In genomic region chr10:36583690-36584089, GRCh38 we compare ENCODE assay signal across 20 cellular contexts.
DNase-seq lines count a peak whose midpoint lies in the region; ATAC-seq, FAIRE-seq and TF ChIP-seq lines count a peak whose summit lies in the region.
"Had no signal": no experiment of that assay in that cellular context is flagged by ENCODE, and none has a peak within 500 bp of the region (broad histone marks: within the 10 kb centered on the region; RNA-seq: fewer than 3 reads in every experiment).

No MANE protein-coding gene starts in this region.

- H3K36me3 ChIP-seq in HepG2 (replicated peaks in 1 of 2; ENCODE audit: control insufficient read depth in 1 of 2, insufficient read depth in 2 of 2, low read length in 2 of 2): no peaks in the 10 kb centered on the region
- H3K36me3 ChIP-seq in right lobe of liver: no peaks in the 10 kb centered on the region
- no peaks in the 10 kb centered on the region for H3K36me3 ChIP-seq in PC-3 (ENCODE audit: low read depth, low read length)
- H3K36me3 ChIP-seq: BLaER1 treated with 17β-estradiol and CSF1 and Interleukin-3, amounts not matched to agents 10 nM and 100 nM had no signal

- TF ChIP-seq POLR2A in HepG2 (IDR thresholded peaks at IDR 0.05; ENCODE audit: insufficient read depth in 1 of 2, low read depth in 2 of 2, low read length in 2 of 2): no peak
- no peak for TF ChIP-seq POLR2A in right lobe of liver (IDR thresholded peaks at IDR 0.05)

- POLR2A ChIA-PET in HepG2 (lab: Yijun Ruan, JAX) (no interaction called here), PC-3 (lab: Charles Lee; ENCODE audit: unreplicated experiment) (no interaction called here)

- H3K27ac ChIP-seq in HepG2 (ENCODE audit: extremely low read length, insufficient read depth, low read length): no peak overlapping the region
- H3K27ac ChIP-seq in right lobe of liver: no peak overlapping the region
- no peak overlapping the region for H3K27ac ChIP-seq in PC-3 (ENCODE audit: low read length)
- H3K27ac ChIP-seq: 22Rv1; A549; BLaER1 treated with 17β-estradiol and CSF1 and Interleukin-3, amounts not matched to agents 10 nM and 100 nM; C4-2B had no signal

- H3K79me2 ChIP-seq in HepG2 (ENCODE audit: insufficient read depth, low read length) (no peaks in the 10 kb centered on the region), PC-3 (ENCODE audit: low read length) (no peaks in the 10 kb centered on the region)

- no peak for FAIRE-seq in HepG2 (lab: Jason Lieb, UNC)
- FAIRE-seq: A549, D721Med, G401.6, GM12891, GM19239 had no signal

- TF ChIP-seq RAD21 in HepG2 (CRISPR knock-in tag; IDR thresholded peaks at IDR 0.05): no peak

- TF ChIP-seq EP300 in HepG2 (IDR thresholded peaks at IDR 0.05; ENCODE audit: low read depth in 2 of 2, low read length in 2 of 2) (no peak), HepG2 (CRISPR knock-in tag; IDR thresholded peaks at IDR 0.05; ENCODE audit: borderline replicate concordance) (no peak)

- H2AFZ ChIP-seq in HepG2 (ENCODE audit: low read length) (no peak overlapping the region), PC-3 (ENCODE audit: low read length) (peak overlapping the region; percentile 7; the same call in 1 of the 2 replicates)

- H4K20me1 ChIP-seq in HepG2 (ENCODE audit: insufficient read depth, low read length) (no peaks in the 10 kb centered on the region), PC-3 (ENCODE audit: low read length) (no peaks in the 10 kb centered on the region)
- H4K20me1 ChIP-seq: BLaER1 treated with 17β-estradiol and CSF1 and Interleukin-3, amounts not matched to agents 10 nM and 100 nM had no signal

- intact Hi-C loops in HepG2 (cut with micrococcal nuclease; ENCODE audit: unreplicated experiment) (no loop called here), right lobe of liver (cut with DNase I) (no loop called here), PC-3 (cut with micrococcal nuclease) (no loop called here)

- H3K9me2 ChIP-seq in PC-3 (replicated peaks; ENCODE audit: low read length): no peaks in the 10 kb centered on the region

- no peaks in the 10 kb centered on the region for H3K4me1 ChIP-seq in HepG2 (ENCODE audit: insufficient read depth, low read length)
- H3K4me1 ChIP-seq in right lobe of liver: no peaks in the 10 kb centered on the region
- peaks cover 2% of the 10 kb centered on the region for H3K4me1 ChIP-seq in PC-3 (ENCODE audit: insufficient read depth, low read length)
- H3K4me1 ChIP-seq: A549, Caco-2 had no signal

- H3K4me2 ChIP-seq in HepG2 (ENCODE audit: low read depth, low read length) (no peak overlapping the region), PC-3 (ENCODE audit: low read length) (no peak overlapping the region)
- H3K4me2 ChIP-seq: A549; BLaER1 treated with 17β-estradiol and CSF1 and Interleukin-3, amounts not matched to agents 10 nM and 100 nM had no signal

- no peak for DNase-seq in HepG2 (ENCODE audit: low spot score)
- DNase-seq in right lobe of liver: no peak
- DNase-seq in PC-3: no peak
- DNase-seq in NCI-H128 (lab: John Stamatoyannopoulos, UW; ENCODE audit: unreplicated experiment): no peak
- DNase-seq: AML-193; Caco-2; Calu3; CD4-positive, alpha-beta T cell; CD8-positive, alpha-beta T cell; DMS79 treated with DMSO at 0.1 percent for 48 hours; GF-D8 had no signal

- H3K9me3 ChIP-seq in HepG2 (ENCODE audit: low read length): no peaks in the 10 kb centered on the region
- no peaks in the 10 kb centered on the region for H3K9me3 ChIP-seq in right lobe of liver
- H3K9me3 ChIP-seq in PC-3 (ENCODE audit: low read length): no peaks in the 10 kb centered on the region
- H3K9me3 ChIP-seq: A549; BLaER1 treated with 17β-estradiol and CSF1 and Interleukin-3, amounts not matched to agents 10 nM and 100 nM; Caco-2 had no signal

- no peaks in the 10 kb centered on the region for H3K27me3 ChIP-seq in HepG2 (ENCODE audit: control insufficient read depth in 1 of 2, insufficient read depth in 2 of 2, low read length in 2 of 2)
- no peaks in the 10 kb centered on the region for H3K27me3 ChIP-seq in right lobe of liver
- no peaks in the 10 kb centered on the region for H3K27me3 ChIP-seq in PC-3 (ENCODE audit: low read length)
- H3K27me3 ChIP-seq: BLaER1 treated with 17β-estradiol and CSF1 and Interleukin-3, amounts not matched to agents 10 nM and 100 nM had no signal

- BruUV-seq in HepG2 (replicated peaks; lab: Mats Ljungman, UMichigan) (no TSS peak), PC-3 (replicated peaks; lab: Mats Ljungman, UMichigan) (no TSS peak)

- CTCF ChIA-PET in HepG2 (lab: Yijun Ruan, JAX; ENCODE audit: low intra/inter-chr PET ratio, low total read pairs): no interaction called here
- CTCF ChIA-PET in PC-3 (lab: Charles Lee): no interaction called here

- no peak overlapping the region for H3K9ac ChIP-seq in HepG2 (ENCODE audit: insufficient read depth, low read depth, low read length)
- no peak overlapping the region for H3K9ac ChIP-seq in PC-3 (ENCODE audit: low read length)
- H3K9ac ChIP-seq: BLaER1 treated with 17β-estradiol and CSF1 and Interleukin-3, amounts not matched to agents 10 nM and 100 nM had no signal

- H3K4me3 ChIP-seq in HepG2 (replicated peaks in 1 of 3; ENCODE audit: insufficient read depth in 1 of 3, low read depth in 2 of 3, low read length in 3 of 3) (no peak overlapping the region), right lobe of liver (no peak overlapping the region), PC-3 (ENCODE audit: low read length) (no peak overlapping the region)
- H3K4me3 ChIP-seq: A549; BLaER1 treated with 17β-estradiol and CSF1 and Interleukin-3, amounts not matched to agents 10 nM and 100 nM had no signal

- in situ Hi-C loops in HepG2 (cut with HindIII; ENCODE audit: extremely low pct_ligation_motif_present, low pct_unique_long_range_greater_than_20kb): no loop called here

- no peak for ATAC-seq in HepG2
- ATAC-seq in right lobe of liver: no peak
- no peak for ATAC-seq in PC-3
- no peak for ATAC-seq in HG02623 (IDR thresholded peaks at IDR 0.05; ENCODE audit: unreplicated experiment)
- ATAC-seq: A549; CD8-positive, alpha-beta T cell had no signal

- no peak for TF ChIP-seq CTCF in HepG2 (CRISPR knock-in tag; IDR thresholded peaks at IDR 0.05)
- no peak for TF ChIP-seq CTCF in right lobe of liver (IDR thresholded peaks at IDR 0.05)
- TF ChIP-seq CTCF in PC-3 (conservative IDR thresholded peaks at IDR 0.05; ENCODE audit: low read depth, low read length): no peak

- H3F3A ChIP-seq in PC-3 (ENCODE audit: low read length, unreplicated experiment): no peaks in the 10 kb centered on the region

TF ChIP-seq in HepG2, 621 proteins besides CTCF, POLR2A, EP300 and RAD21:
- TF ChIP-seq ZNF235 (CRISPR knock-in tag; IDR thresholded peaks at IDR 0.05; ENCODE audit: borderline replicate concordance) (no peak), MEF2D (CRISPR knock-in tag; IDR thresholded peaks at IDR 0.05) (no peak), SRSF9 (IDR thresholded peaks at IDR 0.05; ENCODE audit: borderline replicate concordance, insufficient read depth, low read depth, low read length, poor library complexity, severe bottlenecking) (peak; percentile 74), HOXA7 (CRISPR knock-in tag; IDR thresholded peaks at IDR 0.05) (no peak)
